Comparison of ENCODE assay signal across 14 cellular contexts in the genomic region with DNA sequence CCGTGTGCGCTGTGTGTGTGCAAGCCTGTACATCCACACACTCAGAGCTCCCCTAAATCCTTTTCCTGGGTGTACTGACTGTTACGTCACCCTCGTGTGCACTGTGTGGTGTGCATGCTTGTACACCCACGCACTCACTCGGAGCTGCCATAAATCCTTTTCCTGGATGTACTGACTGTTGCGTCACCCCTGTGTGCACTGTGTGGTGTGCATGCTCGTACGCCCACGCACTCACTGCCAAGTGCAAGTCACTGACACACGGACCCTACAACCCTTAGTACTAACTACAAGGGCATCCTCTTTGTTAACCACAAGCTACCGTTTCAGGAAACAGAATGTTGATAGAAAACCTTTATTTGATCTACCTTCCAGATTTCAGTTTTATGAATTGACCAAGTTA.
"Had no signal": no experiment of that assay in that cellular context is flagged by ENCODE, and none has a peak within 500 bp of the region (broad histone marks: within the 10 kb centered on the region; RNA-seq: fewer than 3 reads in every experiment).

No MANE protein-coding gene starts in this region.

- H3K9me3 ChIP-seq: tibial artery, vagina had no signal

- H3K27ac ChIP-seq: coronary artery, foreskin keratinocyte, tibial artery, vagina had no signal

- ATAC-seq: activated CD4-positive, CD25-positive, alpha-beta regulatory T cell treated with anti-CD3 and anti-CD28 coated beads, Interleukin-2, amount 50 U/mL, for 24 hours; foreskin keratinocyte had no signal

- H3K4me1 Mint-ChIP-seq: naive B cell had no signal

- H3K36me3 ChIP-seq: tibial artery, vagina had no signal

- DNase-seq: activated CD4-positive, alpha-beta T cell treated with anti-CD3 and anti-CD28 coated beads, Interleukin-2, amount 50 U/mL, for 48 hours; activated CD8-positive, alpha-beta memory T cell treated with anti-CD3 and anti-CD28 coated beads, Interleukin-2, amount 50 U/mL, for 48 hours; activated naive CD4-positive, alpha-beta T cell treated with Interleukin-2 at 50 U/mL for 16 hours; central memory CD4-positive, alpha-beta T cell; effector CD4-positive, alpha-beta T cell; foreskin keratinocyte; naive B cell; retina; stimulated activated CD4-positive, alpha-beta T cell treated with anti-CD3 and anti-CD28 coated beads, Interleukin-15, amount 100 ng/mL, for 24 hours; stimulated activated CD4-positive, alpha-beta T cell treated with anti-CD3 and anti-CD28 coated beads, Interleukin-4, amount 100 ng/mL, for 24 hours; tibial artery had no signal

- H3K4me1 ChIP-seq: foreskin keratinocyte, tibial artery, vagina had no signal

- H3K36me3 Mint-ChIP-seq: naive B cell had no signal

- H3K27me3 Mint-ChIP-seq: naive B cell had no signal

- H3K4me3 Mint-ChIP-seq: naive B cell had no signal

- H3K27ac Mint-ChIP-seq: naive B cell had no signal

- H3K4me3 ChIP-seq: coronary artery, tibial artery, vagina had no signal

- H3K27me3 ChIP-seq: foreskin keratinocyte, tibial artery, vagina had no signal
